ENCODE assay signal across 8 cellular contexts in genomic region chr9:129139993-129140396, GRCh38. TPM values are rescaled to one million over a fixed set of nuclear protein-coding genes. Genes with fewer than 3 reads are reported as not detected.
DNase-seq lines count a peak whose midpoint lies in the region; ATAC-seq and TF ChIP-seq lines count a peak whose summit lies in the region.

No MANE protein-coding gene starts in this region.

- 0% methylated on average over 7 to 10 of the region's 11 CpGs for WGBS in gastroesophageal sphincter (ENCODE audit: low coverage in 1 of 2), 2 donors

- H3K4me1 ChIP-seq in SJCRH30, result peaks cover 42% of the 10 kb centered on the region
- peaks cover 14 to 81% (median 68%) of the 10 kb centered on the region in 3 donors for H3K4me1 ChIP-seq in gastroesophageal sphincter
- peaks cover 26 to 28% of the 10 kb centered on the region in 2 experiments for H3K4me1 ChIP-seq in neutrophil (ENCODE audit: control insufficient read depth in 1 of 2, insufficient read depth in 1 of 2, low read depth in 1 of 2, low read length in 1 of 2)

- H3K9me3 ChIP-seq in SJCRH30 (replicated peaks), result no peaks in the 10 kb centered on the region
- H3K9me3 ChIP-seq in gastroesophageal sphincter, result no peaks in the 10 kb centered on the region
- H3K9me3 ChIP-seq in neutrophil, result no peaks in the 10 kb centered on the region

- H3K36me3 ChIP-seq in SJCRH30 (no peaks in the 10 kb centered on the region), gastroesophageal sphincter (peaks cover 0 to 40% of the 10 kb centered on the region in 2 donors), neutrophil (peaks cover 47% of the 10 kb centered on the region)

- peak overlapping the region; percentile 100 for H3K27ac ChIP-seq in SJCRH30
- H3K27ac ChIP-seq in gastroesophageal sphincter, result peak overlapping the region; percentile 95 to 100 (median 97)
- peak overlapping the region; percentile 68 for H3K27ac ChIP-seq in neutrophil

- DNase-seq in DMS153 treated with DMSO at 0.1 percent for 48 hours (lab: John Stamatoyannopoulos, UW; ENCODE audit: unreplicated experiment) (peak; percentile 98), LHCN-M2 (ENCODE audit: low read depth) (peak; percentile 100), SJCRH30 (peak; percentile 99 to 100), superior temporal gyrus (ENCODE audit: extremely low spot score) (peak; percentile 95)
- DNase-seq in activated naive CD4-positive, alpha-beta T cell treated with Interleukin-2 at 50 U/mL for 16 hours, result peak; percentile 81

- TF ChIP-seq EP300 in gastroesophageal sphincter (IDR thresholded peaks at IDR 0.05), result no peak

- no peaks in the 10 kb centered on the region for H3K27me3 ChIP-seq in SJCRH30
- H3K27me3 ChIP-seq in gastroesophageal sphincter, result no peaks in the 10 kb centered on the region
- H3K27me3 ChIP-seq in neutrophil, result no peaks in the 10 kb centered on the region

- ATAC-seq in GM21825 (IDR thresholded peaks at IDR 0.05; ENCODE audit: unreplicated experiment), result peak; percentile 53
- ATAC-seq in gastroesophageal sphincter, result peak; percentile 84

- peak; percentile 8 to 38 for TF ChIP-seq POLR2A in gastroesophageal sphincter (IDR thresholded peaks at IDR 0.05)

- TF ChIP-seq CTCF in gastroesophageal sphincter (IDR thresholded peaks at IDR 0.05) (no peak), neutrophil (IDR thresholded peaks at IDR 0.05) (no peak)

- H3K4me3 ChIP-seq in SJCRH30 (peak overlapping the region; percentile 47), gastroesophageal sphincter (peak overlapping the region; percentile 41 to 55), neutrophil (ENCODE audit: low read depth in 1 of 2, low read length in 1 of 2) (peak overlapping the region; percentile 14 to 19)

RNA-seq across cellular contexts. Expression of gene PTPA, which starts 28.8 kb away (rescaled TPM):
- total RNA-seq in LHCN-M2 (2014; rRNA removed) (113 and 122 TPM in 2 replicates), gastroesophageal sphincter (100 to 1,000 TPM in 1 of 4 donors, 10 to 100 TPM in 3; 58.7 to 100 (median 71.6) TPM)
- 113 TPM for polyA plus RNA-seq in LHCN-M2 (2012)
- 79.7 and 81.8 TPM in 2 replicates for total RNA-seq in SJCRH30 (2014; rRNA removed; shearing (Covaris generic))

RNA-seq across cellular contexts. Expression of gene CRAT, which starts 29.4 kb away (rescaled TPM):
- 41.9 and 47.9 TPM in 2 replicates for total RNA-seq in LHCN-M2 (2014; rRNA removed)
- 43.1 TPM for polyA plus RNA-seq in LHCN-M2 (2012)
- total RNA-seq in SJCRH30 (2014; rRNA removed; shearing (Covaris generic)), result 13.9 and 15.2 TPM in 2 replicates
- 10 to 100 TPM; 59.6 to 91.2 (median 67.5) TPM for total RNA-seq in gastroesophageal sphincter

RNA-seq across cellular contexts. Expression of gene IER5L, which starts 38.1 kb away (rescaled TPM):
- total RNA-seq in LHCN-M2 (2014; rRNA removed) (10.7 and 12.5 TPM in 2 replicates), gastroesophageal sphincter (10 to 100 TPM in 2 of 4 donors, 1 to 10 TPM in 2; 7.4 to 14.3 (median 10.4) TPM)
- 5.1 TPM for polyA plus RNA-seq in LHCN-M2 (2012)
- 2.8 and 3.1 TPM in 2 replicates for total RNA-seq in SJCRH30 (2014; rRNA removed; shearing (Covaris generic))

RNA-seq across cellular contexts. Expression of gene DOLPP1, which starts 59.1 kb away (rescaled TPM):
- total RNA-seq in LHCN-M2 (2014; rRNA removed) (11.1 and 12.8 TPM in 2 replicates), gastroesophageal sphincter (1 to 10 TPM; 2.7 to 6.2 (median 6.0) TPM)
- 11.3 TPM for polyA plus RNA-seq in LHCN-M2 (2012)
- total RNA-seq in SJCRH30 (2014; rRNA removed; shearing (Covaris generic)), result 39.0 and 42.7 TPM in 2 replicates

Comparison
In these comparisons a context has a peak if more than half of its experiments do, and no peak if none do; other contexts are left out.
1. Peak in every context shown above with its lines: DNase-seq, ATAC-seq, H3K4me3 ChIP-seq and H3K27ac ChIP-seq.